25 cellular contexts compared by ENCODE assay signal in genomic region chr7:42478717-42479116, GRCh38.
"Had no signal": no experiment of that assay in that cellular context is flagged by ENCODE, and none has a peak within 500 bp of the region (broad histone marks: within the 10 kb centered on the region; RNA-seq: fewer than 3 reads in every experiment).

No MANE protein-coding gene starts in this region.

- H3K4me3 ChIP-seq: Peyer's patch had no signal

- H3K27me3 ChIP-seq: brain microvascular endothelial cell, Peyer's patch had no signal

- H3K36me3 ChIP-seq: brain microvascular endothelial cell, Peyer's patch, WERI-Rb-1 had no signal

- ATAC-seq: activated CD4-positive, alpha-beta T cell treated with anti-CD3 and anti-CD28 coated beads for 36 hours; activated T-helper 17 cell treated with anti-CD3 and anti-CD28 coated beads, Interleukin-2, amount 50 U/mL, for 72 hours; T-cell had no signal

- DNase-seq: activated CD4-positive, alpha-beta memory T cell treated with anti-CD3 and anti-CD28 coated beads, Interleukin-2, amount 10 ng/mL, durations not matched to agents 7 days and 5 days; activated CD4-positive, alpha-beta T cell treated with anti-CD3 and anti-CD28 coated beads for 36 hours; activated CD4-positive, alpha-beta T cell treated with anti-CD3 and anti-CD28 coated beads, Interleukin-2, amount 50 U/mL, for 1 hour; activated gamma-delta T cell; activated naive CD4-positive, alpha-beta T cell treated with anti-CD3 and anti-CD28 coated beads, Interleukin-2, amount 10 ng/mL, durations not matched to agents 7 days and 5 days; activated naive CD8-positive, alpha-beta T cell treated with anti-CD3 and anti-CD28 coated beads for 36 hours; activated T-cell treated with anti-CD3 and anti-CD28 coated beads for 4 hours; activated T-cell treated with anti-CD3 and anti-CD28 coated beads, Interleukin-2, amount 50 U/mL, for 48 hours; brain microvascular endothelial cell; KG1; NCI-H1092; NCI-H1417; NCI-H1694; NCI-H2029; NCI-H510A treated with DMSO at 0.1 percent for 48 hours; NCI-H69; NK-92 treated with Interleukin-12 subunit alpha and Interleukin-12 subunit beta, amount 100 ng/mL, for 24 hours; OCI-M1; Peyer's patch; SHP77 treated with DMSO at 0.1 percent for 48 hours; T-cell; T-helper 2 cell; WERI-Rb-1 had no signal

- H3K4me1 ChIP-seq: Peyer's patch had no signal

- H3K9me3 ChIP-seq: Peyer's patch had no signal

- H3K27ac ChIP-seq: brain microvascular endothelial cell, RWPE1, WERI-Rb-1 had no signal
